9 cellular contexts compared by ENCODE assay signal in the genomic region with DNA sequence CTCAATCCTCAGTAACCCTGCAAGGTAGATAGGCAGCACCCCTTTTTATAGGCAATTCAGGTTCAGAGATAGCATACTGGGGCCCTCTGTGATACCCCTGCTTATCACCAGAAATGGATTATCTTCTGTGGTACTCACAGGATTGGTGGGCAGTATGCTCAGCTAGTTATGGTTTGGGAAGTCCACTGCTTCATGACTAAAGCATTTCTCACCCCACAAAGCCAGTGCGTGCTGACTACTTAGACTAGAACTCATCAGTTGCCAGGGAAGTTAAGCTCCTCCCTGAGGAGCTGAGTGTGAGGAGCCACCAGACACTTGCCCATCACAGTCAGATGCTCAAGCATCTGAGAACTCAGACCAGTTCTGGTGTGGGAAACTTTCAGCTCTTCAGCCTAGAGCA.
DNase-seq lines count a peak whose midpoint lies in the region; ATAC-seq and TF ChIP-seq lines count a peak whose summit lies in the region.
"Had no signal": no experiment of that assay in that cellular context is flagged by ENCODE, and none has a peak within 500 bp of the region (broad histone marks: within the 10 kb centered on the region; RNA-seq: fewer than 3 reads in every experiment).

No MANE protein-coding gene starts in this region.

- CTCF ChIA-PET in BJ (lab: Yijun Ruan, JAX), result interaction anchor here (1.1 to 2.6 kb wide), 3 partner anchors 21 to 76 kb away, joined by 3 to 8 read pairs (median 4); a partner anchor contains a TSS

- H3K4me1 ChIP-seq in body of pancreas, result peaks cover 14% of the 10 kb centered on the region

- no peaks in the 10 kb centered on the region for H3K9me3 ChIP-seq in body of pancreas

- ATAC-seq in GM21825 (IDR thresholded peaks at IDR 0.05; ENCODE audit: unreplicated experiment) (peak; percentile 43), body of pancreas (no peak), GM18858 (IDR thresholded peaks at IDR 0.05; ENCODE audit: unreplicated experiment) (no peak)

- H3K27me3 ChIP-seq in BJ (ENCODE audit: control insufficient read depth, insufficient read depth, low read length) (no peaks in the 10 kb centered on the region), body of pancreas (no peaks in the 10 kb centered on the region)

- intact Hi-C loops in body of pancreas (cut with DNase I), result no loop called here

- H3K27ac ChIP-seq in body of pancreas, result no peak overlapping the region

- H3K4me3 ChIP-seq in BJ (ENCODE audit: low read depth, low read length) (no peak overlapping the region), body of pancreas (no peak overlapping the region)

- no peaks in the 10 kb centered on the region for H3K36me3 ChIP-seq in BJ (ENCODE audit: control insufficient read depth, insufficient read depth, low read length)
- no peaks in the 10 kb centered on the region for H3K36me3 ChIP-seq in body of pancreas (replicated peaks in 1 of 2; ENCODE audit: insufficient read depth in 1 of 2, low read depth in 2 of 2)

- POLR2A ChIA-PET in BJ (lab: Charles Lee), result interaction anchor here (1.3 kb wide), 1 partner anchor 10 kb away, joined by 3 read pairs; no protein-coding TSS in a partner anchor

- DNase-seq in BJ (ENCODE audit: low read depth) (peak; percentile 35), SW480 (ENCODE audit: low spot score) (peak; percentile 3), iPS-NIHi11 (ENCODE audit: low spot score) (peak; percentile 25), body of pancreas (no peak), cerebellar nuclear complex (lab: John Stamatoyannopoulos, UW) (no peak)
- no peak for DNase-seq in activated CD4-positive, alpha-beta T cell treated with anti-CD3 and anti-CD28 coated beads, Interleukin-2, amount 50 U/mL, for 48 hours
- DNase-seq: activated CD4-positive, CD25-positive, alpha-beta regulatory T cell had no signal

- 70 to 93% methylated on average over 1 of the region's 1 CpG for WGBS in body of pancreas, 2 donors

- no peak for TF ChIP-seq POLR2A in body of pancreas (IDR thresholded peaks at IDR 0.05)

- TF ChIP-seq CTCF in BJ (IDR thresholded peaks at IDR 0.05; ENCODE audit: insufficient read depth, low read depth, low read length) (no peak), body of pancreas (IDR thresholded peaks at IDR 0.05) (no peak)

Comparison
In these comparisons a context has a peak if more than half of its experiments do, and no peak if none do; other contexts are left out.
1. DNase-seq: peak in BJ (single experiment), SW480 (single experiment) and iPS-NIHi11 (single experiment); none in activated CD4-positive, alpha-beta T cell treated with anti-CD3 and anti-CD28 coated beads, Interleukin-2, amount 50 U/mL, for 48 hours (0 of 2), body of pancreas (0 of 4) and cerebellar nuclear complex (0 of 2).